Comparison of ENCODE assay signal across 26 cellular contexts in genomic region chr10:35348609-35349388, GRCh38. TPM values are rescaled to one million over a fixed set of nuclear protein-coding genes. Genes with fewer than 3 reads are reported as not detected.
DNase-seq lines count a peak whose midpoint lies in the region; ATAC-seq and TF ChIP-seq lines count a peak whose summit lies in the region.
"Had no signal": no experiment of that assay in that cellular context is flagged by ENCODE, and none has a peak within 500 bp of the region (broad histone marks: within the 10 kb centered on the region; RNA-seq: fewer than 3 reads in every experiment).

No MANE protein-coding gene starts in this region.

- no peak overlapping the region for H3K4me3 ChIP-seq in smooth muscle cell
- H3K4me3 ChIP-seq: A549, esophagus squamous epithelium, gastrocnemius medialis, MG63, PC-9, psoas muscle, suprapubic skin, uterus had no signal

- H3K4me2 ChIP-seq in smooth muscle cell, result no peak overlapping the region
- H3K4me2 ChIP-seq: A549, PC-9 had no signal

- no peaks in the 10 kb centered on the region for H3K27me3 ChIP-seq in smooth muscle cell (ENCODE audit: low read depth)
- H3K27me3 ChIP-seq: brain microvascular endothelial cell, esophagus squamous epithelium, gastrocnemius medialis, MG63, neutrophil, suprapubic skin, uterus had no signal

- H3F3A ChIP-seq in smooth muscle cell (ENCODE audit: low read depth), result peaks cover 9% of the 10 kb centered on the region

- peaks cover 100% of the 10 kb centered on the region for H4K20me1 ChIP-seq in smooth muscle cell (ENCODE audit: low read depth)

- CTCF ChIA-PET in RWPE1 (lab: Yijun Ruan, JAX), result no interaction called here

- peak overlapping the region; percentile 34 for H3K27ac ChIP-seq in smooth muscle cell (ENCODE audit: low read depth)
- no peak overlapping the region for H3K27ac ChIP-seq in RWPE1
- H3K27ac ChIP-seq: A549, brain microvascular endothelial cell, esophagus squamous epithelium, gastrocnemius medialis, neutrophil, PC-9, psoas muscle, suprapubic skin, uterus had no signal

- no peaks in the 10 kb centered on the region for H3K9me3 ChIP-seq in smooth muscle cell (replicated peaks; ENCODE audit: low read depth)
- H3K9me3 ChIP-seq: A549, esophagus squamous epithelium, gastrocnemius medialis, MG63, neutrophil, psoas muscle, suprapubic skin, uterus had no signal

- DNase-seq in activated T-cell treated with anti-CD3 and anti-CD28 coated beads, Interleukin-2, amount 50 U/mL, for 72 hours, result no peak
- no peak for DNase-seq in activated T-cell treated with anti-CD3 and anti-CD28 coated beads, Interleukin-2, amount 50 U/mL, for 1 hour
- DNase-seq in activated naive CD8-positive, alpha-beta T cell treated with anti-CD3 and anti-CD28 coated beads, Interleukin-2, amount 50 U/mL, for 24 hours, result no peak
- DNase-seq in left ventricle myocardium superior (no peak), smooth muscle cell (lab: John Stamatoyannopoulos, UW; ENCODE audit: unreplicated experiment) (no peak), NCI-H510A (lab: John Stamatoyannopoulos, UW) (no peak), RWPE1 (ENCODE audit: low spot score) (no peak), EL (no peak)
- DNase-seq: brain microvascular endothelial cell; DMS153; esophagus squamous epithelium; gastrocnemius medialis; KBM-7; MG63; NCI-H1436; NCI-H446 treated with DMSO at 0.1 percent for 48 hours; PC-9; psoas muscle; stimulated activated CD8-positive, alpha-beta memory T cell treated with anti-CD3 and anti-CD28 coated beads, Interleukin-4, amount 100 ng/mL, for 48 hours; T-cell; uterus had no signal

- no peaks in the 10 kb centered on the region for H3K36me3 ChIP-seq in smooth muscle cell (ENCODE audit: low read depth)
- H3K36me3 ChIP-seq: brain microvascular endothelial cell, esophagus squamous epithelium, gastrocnemius medialis, MG63, neutrophil, suprapubic skin, uterus had no signal

- no peak overlapping the region for H3K9ac ChIP-seq in smooth muscle cell (ENCODE audit: low read depth)

- peak overlapping the region; percentile 23 to 45 for H3K4me3 Mint-ChIP-seq in activated T-cell treated with anti-CD3 and anti-CD28 coated beads, Interleukin-2, amount 50 U/mL, for 72 hours
- no peak overlapping the region for H3K4me3 Mint-ChIP-seq in activated naive CD8-positive, alpha-beta T cell treated with anti-CD3 and anti-CD28 coated beads, Interleukin-2, amount 50 U/mL, for 24 hours
- H3K4me3 Mint-ChIP-seq: memory B cell, T-cell had no signal

- ATAC-seq in activated T-cell treated with anti-CD3 and anti-CD28 coated beads, Interleukin-2, amount 50 U/mL, for 72 hours (replicated peaks in 1 of 2), result no peak
- ATAC-seq in activated naive CD8-positive, alpha-beta T cell treated with anti-CD3 and anti-CD28 coated beads, Interleukin-2, amount 50 U/mL, for 24 hours, result peak; percentile 27
- ATAC-seq in left ventricle myocardium superior, result peak; percentile 38
- ATAC-seq: A549, gastrocnemius medialis, psoas muscle, T-cell had no signal

- peaks cover 0 to 1% of the 10 kb centered on the region in 2 donors for H3K36me3 Mint-ChIP-seq in activated T-cell treated with anti-CD3 and anti-CD28 coated beads, Interleukin-2, amount 50 U/mL, for 72 hours (ENCODE audit: insufficient read depth in 2 of 2)
- peaks cover 4% of the 10 kb centered on the region for H3K36me3 Mint-ChIP-seq in activated naive CD8-positive, alpha-beta T cell treated with anti-CD3 and anti-CD28 coated beads, Interleukin-2, amount 50 U/mL, for 24 hours (ENCODE audit: low read depth)

- H3K79me2 ChIP-seq in smooth muscle cell (ENCODE audit: low read depth), result peaks cover 91% of the 10 kb centered on the region

- 89% methylated on average over 10 of the region's 10 CpGs for WGBS in smooth muscle cell (ENCODE audit: low lambda C conversion rate)

- peaks cover 82% of the 10 kb centered on the region for H3K4me1 Mint-ChIP-seq in activated T-cell treated with anti-CD3 and anti-CD28 coated beads, Interleukin-2, amount 50 U/mL, for 72 hours (ENCODE audit: low read depth)
- peaks cover 76% of the 10 kb centered on the region for H3K4me1 Mint-ChIP-seq in activated naive CD8-positive, alpha-beta T cell treated with anti-CD3 and anti-CD28 coated beads, Interleukin-2, amount 50 U/mL, for 24 hours

- no peak overlapping the region for H2AFZ ChIP-seq in smooth muscle cell (ENCODE audit: low read depth)
- H2AFZ ChIP-seq: PC-9 had no signal

- TF ChIP-seq CTCF in smooth muscle cell (IDR thresholded peaks at IDR 0.05; ENCODE audit: borderline replicate concordance, insufficient read depth, poor library complexity, severe bottlenecking) (no peak), RWPE1 (conservative IDR thresholded peaks at IDR 0.05; ENCODE audit: low read depth) (no peak)

- H3K9me3 Mint-ChIP-seq in activated T-cell treated with anti-CD3 and anti-CD28 coated beads, Interleukin-2, amount 50 U/mL, for 72 hours, result no peaks in the 10 kb centered on the region
- no peaks in the 10 kb centered on the region for H3K9me3 Mint-ChIP-seq in activated naive CD8-positive, alpha-beta T cell treated with anti-CD3 and anti-CD28 coated beads, Interleukin-2, amount 50 U/mL, for 24 hours
- H3K9me3 Mint-ChIP-seq: activated T-helper 2 cell treated with anti-CD3 and anti-CD28 coated beads, Interferon-gamma antibody, Interleukin-2, Interleukin-4, amounts not matched to agents 10 μg/mL and 5 μg/mL and 100 μg/mL, durations not matched to agents 14 hours and 24 hours and 36 hours; memory B cell; T-cell had no signal

- intact Hi-C loops in left ventricle myocardium superior (cut with micrococcal nuclease), result no loop called here

- POLR2A ChIA-PET in RWPE1 (lab: Yijun Ruan, JAX; ENCODE audit: low non-redundant PET), result no interaction called here

- peaks cover 15% of the 10 kb centered on the region for H3K4me1 ChIP-seq in smooth muscle cell (ENCODE audit: low read depth)

- H3K27me3 Mint-ChIP-seq in activated T-cell treated with anti-CD3 and anti-CD28 coated beads, Interleukin-2, amount 50 U/mL, for 72 hours (ENCODE audit: low read depth), result no peaks in the 10 kb centered on the region
- no peaks in the 10 kb centered on the region for H3K27me3 Mint-ChIP-seq in activated naive CD8-positive, alpha-beta T cell treated with anti-CD3 and anti-CD28 coated beads, Interleukin-2, amount 50 U/mL, for 24 hours
- H3K27me3 Mint-ChIP-seq: memory B cell, T-cell had no signal

- no peak overlapping the region for H3K27ac Mint-ChIP-seq in activated T-cell treated with anti-CD3 and anti-CD28 coated beads, Interleukin-2, amount 50 U/mL, for 72 hours
- H3K27ac Mint-ChIP-seq in activated naive CD8-positive, alpha-beta T cell treated with anti-CD3 and anti-CD28 coated beads, Interleukin-2, amount 50 U/mL, for 24 hours, result no peak overlapping the region
- H3K27ac Mint-ChIP-seq: activated T-helper 2 cell treated with anti-CD3 and anti-CD28 coated beads, Interferon-gamma antibody, Interleukin-2, Interleukin-4, amounts not matched to agents 10 μg/mL and 5 μg/mL and 100 μg/mL, durations not matched to agents 14 hours and 24 hours and 36 hours; memory B cell; T-cell had no signal

RNA-seq across cellular contexts. Expression of gene CCNY, which starts 12.5 kb away (rescaled TPM):
- 10 to 100 TPM; 54.1 to 78.6 TPM for total RNA-seq in activated T-cell treated with anti-CD3 and anti-CD28 coated beads, Interleukin-2, amount 50 U/mL, for 72 hours
- total RNA-seq in left ventricle myocardium superior (94.4 TPM), smooth muscle cell (46.9 and 56.3 TPM in 2 replicates)
- polyA plus RNA-seq in smooth muscle cell, result 53.1 and 57.5 TPM in 2 replicates

Comparison
In these comparisons a context has a peak if more than half of its experiments do, and no peak if none do; other contexts are left out.
1. ATAC-seq: peak in activated naive CD8-positive, alpha-beta T cell treated with anti-CD3 and anti-CD28 coated beads, Interleukin-2, amount 50 U/mL, for 24 hours (single experiment) and left ventricle myocardium superior (single experiment); none in activated T-cell treated with anti-CD3 and anti-CD28 coated beads, Interleukin-2, amount 50 U/mL, for 72 hours (0 of 2).